In genomic region chr5:171483453-171484177, GRCh38 we compare ENCODE assay signal across 1 cellular context.
TF ChIP-seq lines count a peak whose summit lies in the region.

No MANE protein-coding gene starts in this region.

TF ChIP-seq in IMR-90, 13 proteins besides CTCF, POLR2A, EP300 and RAD21:
- no peak for TF ChIP-seq RFX5 (IDR thresholded peaks at IDR 0.05; ENCODE audit: low read depth, low read length)
